In the genomic region with DNA sequence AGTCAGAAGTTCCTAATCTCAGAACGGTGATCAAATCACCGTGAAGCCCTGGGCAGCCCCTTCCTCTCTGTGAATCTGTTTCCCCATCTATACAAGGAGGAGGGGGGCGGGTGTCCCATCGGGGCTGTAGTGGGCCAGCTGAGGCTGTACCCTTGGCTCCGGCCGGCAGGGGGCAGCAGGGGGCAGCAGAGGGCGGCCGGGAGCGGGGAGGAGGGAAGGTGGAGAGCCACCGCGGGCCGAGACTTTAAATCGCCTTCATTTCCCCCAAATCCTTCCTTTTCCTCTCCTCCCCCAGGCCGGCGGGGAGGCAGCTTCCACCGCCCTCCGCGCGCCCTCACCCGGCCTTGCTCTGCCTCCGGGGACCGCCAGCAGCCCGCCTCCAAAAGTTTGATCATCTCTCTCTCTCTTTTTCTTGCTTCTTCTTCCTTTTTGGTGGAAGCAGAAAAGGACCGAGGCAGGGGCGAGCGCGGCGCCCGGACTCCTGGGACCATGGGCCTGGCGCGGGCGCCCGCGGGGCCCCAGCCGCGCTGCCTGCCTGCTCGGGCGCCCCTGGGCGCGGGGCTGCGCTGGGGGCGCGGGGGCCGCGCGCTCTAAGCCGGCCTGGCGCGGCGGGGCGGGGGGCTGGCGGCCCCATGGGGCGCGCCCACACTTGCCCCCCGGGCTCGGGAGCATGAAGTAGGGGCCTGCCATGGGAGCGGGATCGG, we compare ENCODE assay signal across 8 cellular contexts. TPM values are rescaled to one million over a fixed set of nuclear protein-coding genes. Genes with fewer than 3 reads are reported as not detected.
DNase-seq lines count a peak whose midpoint lies in the region; ATAC-seq, FAIRE-seq and TF ChIP-seq lines count a peak whose summit lies in the region.

A gene (plus strand): TSS at position 275 of the 704 bp plus-strand sequence. CDS start 414 bp downstream, at position 689.

- H4K5ac ChIP-seq in H1 (ENCODE audit: insufficient read length, low read depth, low read length), result no peak within 1 kb of the TSS

- peaks cover 0 to 14% (median 11%) of the 10 kb centered on the region in 4 experiments; a peak in 6 of 7 replicates for H3K4me1 ChIP-seq in H1 (replicated peaks in 1 of 4; ENCODE audit: control insufficient read depth in 3 of 4, insufficient read depth in 4 of 4, low read length in 3 of 4)

- H3K9me3 ChIP-seq in H1 (ENCODE audit: insufficient read depth in 2 of 2, low read depth in 1 of 2, low read length in 1 of 2), result no peaks in the 10 kb centered on the region

- ATAC-seq in HG03139 (IDR thresholded peaks at IDR 0.05; ENCODE audit: unreplicated experiment) (peak; percentile 84), memory B cell (ENCODE audit: low read depth) (peak; percentile 92)

- peak; percentile 74 for DNase-seq in SIG-M5 treated with dmso at 0.1 percent for 504 hours (lab: John Stamatoyannopoulos, UW; ENCODE audit: unreplicated experiment)
- DNase-seq in SIG-M5 (lab: John Stamatoyannopoulos, UW), result no peak
- peak; percentile 32 for DNase-seq in NCI-H748 treated with DMSO at 0.1 percent for 48 hours (lab: John Stamatoyannopoulos, UW)
- DNase-seq in activated CD8-positive, alpha-beta memory T cell treated with anti-CD3 and anti-CD28 coated beads for 48 hours (ENCODE audit: low read depth in 2 of 3, low spot score in 2 of 3), result peak; percentile 65 to 76 (median 73)
- DNase-seq in H1 (ENCODE audit: low read depth in 1 of 2, low spot score in 2 of 2), result peak; percentile 49 to 98
- peak; percentile 72 to 81 for DNase-seq in memory B cell (ENCODE audit: low spot score in 2 of 2)
- DNase-seq in stimulated activated CD4-positive, alpha-beta T cell treated with anti-CD3 and anti-CD28 coated beads, TNF-alpha, amount 100 ng/mL, for 4 hours (ENCODE audit: low read depth in 3 of 3), result peak; percentile 57 to 80 (median 69)

- no peak within 1 kb of the TSS for H3K27ac Mint-ChIP-seq in memory B cell

- peak within 1 kb of the TSS; percentile 75; the same call in 1 of the 2 replicates for H2BK20ac ChIP-seq in H1 (ENCODE audit: low read length)

- H4K8ac ChIP-seq in H1 (ENCODE audit: extremely low read depth, insufficient read depth, low read length), result peak within 1 kb of the TSS; percentile 64; the same call in 1 of the 2 replicates

- peak within 1 kb of the TSS; percentile 99 for H2BK15ac ChIP-seq in H1 (ENCODE audit: low read length)

- no peak within 1 kb of the TSS for H3K23ac ChIP-seq in H1 (ENCODE audit: insufficient read length)

- TF ChIP-seq CTCF in H1 (IDR thresholded peaks at IDR 0.05; ENCODE audit: control extremely low read depth in 1 of 3, insufficient read depth in 1 of 3, low read depth in 1 of 3, low read length in 3 of 3), result peak in 2 of 3 experiments; percentile 82 to 87; a peak in 3 of 4 replicates

- H3K23me2 ChIP-seq in H1 (ENCODE audit: low read depth, low read length), result peaks cover 13% of the 10 kb centered on the region

- peak within 1 kb of the TSS; percentile 100 for H3K4me2 ChIP-seq in H1 (ENCODE audit: insufficient read depth in 1 of 2, low read depth in 2 of 2, low read length in 2 of 2)

- no peak for TF ChIP-seq EP300 in H1 (IDR thresholded peaks at IDR 0.05; ENCODE audit: borderline replicate concordance in 1 of 2, low read depth in 2 of 2, low read length in 2 of 2)

- peak within 1 kb of the TSS; percentile 81 for H2BK120ac ChIP-seq in H1 (replicated peaks; ENCODE audit: low read depth, low read length)

- H3K79me1 ChIP-seq in H1 (ENCODE audit: low read depth, low read length), result peaks cover 5% of the 10 kb centered on the region; the same call in 1 of the 2 replicates

- TF ChIP-seq RAD21 in H1 (IDR thresholded peaks at IDR 0.05 in 1 of 2, conservative IDR thresholded peaks at IDR 0.05 in 1 of 2; ENCODE audit: low read depth in 2 of 2, low read length in 2 of 2), result peak; percentile 71 to 81

- peaks cover 4 to 26% (median 21%) of the 10 kb centered on the region in 4 experiments for H3K27me3 ChIP-seq in H1 (replicated peaks in 1 of 4; ENCODE audit: control insufficient read depth in 3 of 4, extremely low read depth in 1 of 4, insufficient read depth in 3 of 4, low read length in 3 of 4)

- no peak within 1 kb of the TSS for H3K4ac ChIP-seq in H1 (replicated peaks; ENCODE audit: insufficient read length, low read depth, low read length)

- H3K27ac ChIP-seq in H1 (ENCODE audit: low read depth, low read length), result no peak within 1 kb of the TSS

- peak within 1 kb of the TSS in 2 of 4 experiments; percentile 4 to 25; a peak in 2 of 7 replicates for H3K9ac ChIP-seq in H1 (replicated peaks in 1 of 4; ENCODE audit: extremely low read depth in 1 of 4, low read depth in 3 of 4, low read length in 3 of 4)

- H3K36me3 Mint-ChIP-seq in memory B cell, result no peaks in the 10 kb centered on the region

- peak within 1 kb of the TSS; percentile 17 for H3K56ac ChIP-seq in H1 (replicated peaks; ENCODE audit: insufficient read length, low read depth, low read length)

- no peak within 1 kb of the TSS; the same call in 1 of the 2 replicates for H2BK5ac ChIP-seq in H1 (ENCODE audit: low read depth, low read length)

- H3K9me3 Mint-ChIP-seq in memory B cell, result no peaks in the 10 kb centered on the region

- H3K18ac ChIP-seq in H1 (ENCODE audit: extremely low read depth, low read length), result peak within 1 kb of the TSS; percentile 62

- 0 out of 4 replicates have a peak, but pooled peaks cover 0 to 6% of the 10 kb centered on the region in 2 experiments for H3K79me2 ChIP-seq in H1 (ENCODE audit: control insufficient read depth in 1 of 2, insufficient read depth in 2 of 2, low read length in 2 of 2)

- CTCF ChIA-PET in H1 (lab: Charles Lee; ENCODE audit: partially characterized antibody), result interaction anchor here (0.7 to 8.5 kb wide), 49 partner anchors 8 to 260 kb away, joined by 3 to 114 read pairs (median 4); a partner anchor contains a TSS

- WGBS in H1 (ENCODE audit: extremely low coverage in 1 of 2, insufficient coverage in 1 of 2, insufficient read length in 1 of 2, insufficient replicate concordance in 2 of 2, low coverage in 1 of 2, low lambda C conversion rate in 2 of 2, missing lambda C conversion rate in 1 of 2), 2 experiments, result 1% methylated on average over 22 of the region's 58 CpGs; no CpG with 5 or more reads in 1 of the 2 experiments

- H2AFZ ChIP-seq in H1 (ENCODE audit: low read length), result peak within 1 kb of the TSS; percentile 32; the same call in 1 of the 2 replicates

- FAIRE-seq in H1 (lab: Jason Lieb, UNC), result no peak

- peaks cover 30% of the 10 kb centered on the region for H3K27me3 Mint-ChIP-seq in memory B cell

- H3K36me3 ChIP-seq in H1 (ENCODE audit: control insufficient read depth in 2 of 4, insufficient read depth in 4 of 4, low read length in 3 of 4), result no peaks in the 10 kb centered on the region

- H4K20me1 ChIP-seq in H1 (replicated peaks in 1 of 2; ENCODE audit: control insufficient read depth in 1 of 2, insufficient read depth in 2 of 2, low read length in 2 of 2), result peaks cover 3 to 20% of the 10 kb centered on the region in 2 experiments

- H3K4me1 Mint-ChIP-seq in memory B cell, result peaks cover 13% of the 10 kb centered on the region

- peak within 1 kb of the TSS; percentile 87 for H3K4me3 Mint-ChIP-seq in memory B cell

- H3K4me3 ChIP-seq in H1 (ENCODE audit: extremely low read depth in 1 of 4, insufficient read depth in 2 of 4, low read depth in 3 of 4, low read length in 4 of 4), result peak within 1 kb of the TSS; percentile 49 to 86 (median 70)

- TF ChIP-seq POLR2A in H1 (IDR thresholded peaks at IDR 0.05; ENCODE audit: control extremely low read depth in 1 of 2, low read depth in 2 of 2, low read length in 2 of 2), result no peak

- peak within 1 kb of the TSS; percentile 100 for H2BK12ac ChIP-seq in H1 (ENCODE audit: low read depth, low read length)

- no peak within 1 kb of the TSS for H2AK5ac ChIP-seq in H1 (ENCODE audit: low read depth, low read length)

- peak within 1 kb of the TSS; percentile 25 for H4K91ac ChIP-seq in H1 (replicated peaks; ENCODE audit: insufficient read length, low read length)

- POLR2A ChIA-PET in H1 (lab: Charles Lee; ENCODE audit: partially characterized antibody), result interaction anchor here (0.8 to 1.5 kb wide), 5 partner anchors 9 to 73 kb away, joined by 3 to 6 read pairs (median 3); no protein-coding TSS in a partner anchor

- no peak within 1 kb of the TSS for H3K14ac ChIP-seq in H1 (ENCODE audit: insufficient read length)

TF ChIP-seq in H1, 55 proteins besides CTCF, POLR2A, EP300 and RAD21 (continues in another document):
- TF ChIP-seq SP4 (IDR thresholded peaks at IDR 0.05; ENCODE audit: low read length) (no peak), NANOG (IDR thresholded peaks at IDR 0.05; ENCODE audit: insufficient read depth, low read depth, low read length, poor library complexity, severe bottlenecking) (no peak), RXRA (IDR thresholded peaks at IDR 0.05; ENCODE audit: insufficient read depth, low read depth, low read length) (no peak), MAFK (IDR thresholded peaks at IDR 0.05; ENCODE audit: low read depth, low read length) (no peak), HDAC2 (IDR thresholded peaks at IDR 0.05; ENCODE audit: borderline replicate concordance in 1 of 2, low read depth in 2 of 2, low read length in 2 of 2) (peak in 1 of 2 experiments; percentile 67; a peak in 1 of 4 replicates), HDAC6 (IDR thresholded peaks at IDR 0.05; ENCODE audit: low read depth, low read length) (no peak), CHD2 (IDR thresholded peaks at IDR 0.05; ENCODE audit: low read length) (no peak), BRCA1 (IDR thresholded peaks at IDR 0.05; ENCODE audit: low read depth, low read length) (no peak), EZH2 (IDR thresholded peaks at IDR 0.05; ENCODE audit: low read depth, low read length, severe bottlenecking) (no peak), SIN3A (conservative IDR thresholded peaks at IDR 0.05 in 1 of 2, IDR thresholded peaks at IDR 0.05 in 1 of 2; ENCODE audit: low read depth in 1 of 2, low read length in 2 of 2) (0 out of 4 replicates have a peak, but pooled peaks of 1 of the 2 experiments have one; percentile 22), RBBP5 (IDR thresholded peaks at IDR 0.05; ENCODE audit: borderline replicate concordance, low read depth, low read length) (0 out of 2 replicates have a peak, but pooled peaks have one; percentile 18), TBP (IDR thresholded peaks at IDR 0.05; ENCODE audit: low read depth, low read length) (peak; percentile 12; the same call in 1 of the 2 replicates), KDM4A (IDR thresholded peaks at IDR 0.05; ENCODE audit: low read depth, low read length, severe bottlenecking) (peak; percentile 10)

RNA-seq across cellular contexts. Expression of the gene that starts here (rescaled TPM):
- total RNA-seq in H1 (2021; fragmentation: NEBNext Ultra II Directional; extraction: Animal tissue kit (Norgen Biotek cat#: 25700)), result 22.5 and 22.8 TPM in 2 replicates
- polyA plus RNA-seq in H1 (2011; rRNA removed), result 15.1 and 26.0 TPM in 2 replicates
- 17.3 TPM for polyA plus RNA-seq in H1 (2011; cell fraction: cytosol; rRNA removed)
- 250 TPM for polyA plus RNA-seq in H1 (2011; cell fraction: nucleus; rRNA removed)
- polyA plus RNA-seq in H1 (2012, experiment 1 of 2), result 15.6 to 20.3 TPM (median 17.3 TPM) in 4 replicates
- polyA plus RNA-seq in H1 (2012, experiment 2 of 2), result 4.8 TPM
- 17.7 TPM for polyA plus RNA-seq in H1 (2013, experiment 1 of 2)
- polyA plus RNA-seq in H1 (2013, experiment 2 of 2), result 15.1 TPM
- polyA minus RNA-seq in H1 (2011; rRNA and poly(A)+ RNA removed), result 12.9 and 15.0 TPM in 2 replicates
- polyA minus RNA-seq in H1 (2011; cell fraction: cytosol; rRNA and poly(A)+ RNA removed), result 7.2 TPM
- 55.6 TPM for polyA minus RNA-seq in H1 (2011; cell fraction: nucleus; rRNA and poly(A)+ RNA removed)
